In the genomic region with DNA sequence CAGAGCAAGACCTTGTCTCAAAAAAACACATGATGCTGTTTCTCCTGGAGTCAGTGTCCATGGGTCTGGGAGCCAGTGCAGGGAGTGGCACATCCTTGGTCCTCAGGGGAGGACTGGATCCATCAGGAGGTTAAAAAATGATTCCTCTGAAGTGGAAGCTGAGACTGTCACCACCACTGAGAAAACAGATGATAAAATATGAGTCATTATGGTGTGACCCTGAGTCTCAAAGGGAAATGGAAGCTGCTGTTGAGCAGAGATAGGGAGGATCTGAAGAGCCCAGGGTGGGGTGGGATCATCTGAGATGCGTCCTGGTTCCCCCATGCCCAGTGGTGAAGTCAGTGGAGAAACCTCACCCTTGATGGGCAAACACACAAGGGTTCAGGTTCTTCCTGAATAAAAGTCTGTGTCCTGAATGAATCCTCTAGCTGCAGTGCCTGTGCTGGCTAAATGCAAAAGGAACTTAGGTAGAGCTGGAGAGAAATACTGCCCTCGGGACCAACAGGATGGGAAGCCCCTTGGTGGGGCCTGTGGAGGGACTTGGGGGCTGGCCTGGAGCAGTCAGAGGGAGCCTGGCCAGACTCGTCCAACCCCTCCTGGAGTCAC, we compare ENCODE assay signal across 15 cellular contexts.
DNase-seq lines count a peak whose midpoint lies in the region; ATAC-seq and TF ChIP-seq lines count a peak whose summit lies in the region.
"Had no signal": no experiment of that assay in that cellular context is flagged by ENCODE, and none has a peak within 500 bp of the region (broad histone marks: within the 10 kb centered on the region; RNA-seq: fewer than 3 reads in every experiment).

No MANE protein-coding gene starts in this region.

- ATAC-seq in GM19023 (IDR thresholded peaks at IDR 0.05; ENCODE audit: unreplicated experiment), result no peak
- ATAC-seq: GM12878, left lobe of liver, T-cell had no signal

- no peaks in the 10 kb centered on the region for H3K36me3 ChIP-seq in osteoblast (ENCODE audit: insufficient read depth, low read length)
- H3K36me3 ChIP-seq: neural progenitor cell, thoracic aorta had no signal

- peak; percentile 42 for DNase-seq in DMS53 (lab: John Stamatoyannopoulos, UW)
- no peak for DNase-seq in DMS53 treated with DMSO at 0.1 percent for 48 hours (lab: John Stamatoyannopoulos, UW; ENCODE audit: unreplicated experiment)
- DNase-seq in M059J (ENCODE audit: low read depth), result peak; percentile 48
- peak; percentile 10 for DNase-seq in choroid plexus epithelial cell (ENCODE audit: low read depth)
- DNase-seq in osteoblast (ENCODE audit: insufficient read length, low spot score, missing footprints), result peak; percentile 90
- no peak for DNase-seq in GM13976 (ENCODE audit: low spot score)
- no peak for DNase-seq in stimulated activated CD8-positive, alpha-beta memory T cell treated with anti-CD3 and anti-CD28 coated beads, Interleukin-4, amount 100 ng/mL, for 48 hours
- DNase-seq: activated CD4-positive, alpha-beta T cell treated with anti-CD3 and anti-CD28 coated beads, Interleukin-2, amount 10 ng/mL, durations not matched to agents 7 days and 5 days; T-cell had no signal

- H3K4me2 ChIP-seq in osteoblast (ENCODE audit: insufficient read depth, low read length), result no peak overlapping the region
- H3K4me2 ChIP-seq: neural progenitor cell had no signal

- H2AFZ ChIP-seq in osteoblast (ENCODE audit: low read length), result no peak overlapping the region
- H2AFZ ChIP-seq: neural progenitor cell had no signal

- H4K20me1 ChIP-seq in osteoblast (ENCODE audit: insufficient read depth, low read length), result no peaks in the 10 kb centered on the region

- H3K4me1 ChIP-seq in osteoblast (ENCODE audit: insufficient read depth, low read length), result no peaks in the 10 kb centered on the region

- TF ChIP-seq CTCF in choroid plexus epithelial cell (conservative IDR thresholded peaks at IDR 0.05; ENCODE audit: low read depth, low read length), result no peak
- TF ChIP-seq CTCF in osteoblast (IDR thresholded peaks at IDR 0.05; ENCODE audit: extremely low read depth, low read depth, low read length), result no peak
- TF ChIP-seq CTCF in GM13976 (IDR thresholded peaks at IDR 0.05; ENCODE audit: borderline replicate concordance, control extremely low read depth, extremely low read depth, insufficient read depth, missing control alignments), result no peak

- H3K4me3 ChIP-seq in choroid plexus epithelial cell (ENCODE audit: low read depth, low read length) (no peak overlapping the region), osteoblast (ENCODE audit: insufficient read depth, low read length) (no peak overlapping the region)
- H3K4me3 ChIP-seq: GM12878, neural progenitor cell, thoracic aorta had no signal

- H3K27ac ChIP-seq in osteoblast (ENCODE audit: low read depth, low read length), result no peak overlapping the region
- H3K27ac ChIP-seq: 22Rv1, neural progenitor cell, thoracic aorta had no signal

- in situ Hi-C loops in GM13976 (cut with MboI; ENCODE audit: low sequenced_read_pairs, unreplicated experiment), result no loop called here

- peaks cover 2% of the 10 kb centered on the region for H3K27me3 ChIP-seq in osteoblast (ENCODE audit: insufficient read depth, low read length)
- H3K27me3 ChIP-seq: neural progenitor cell had no signal

- H3K9me3 ChIP-seq in osteoblast (ENCODE audit: low read depth, low read length), result no peaks in the 10 kb centered on the region
- H3K9me3 ChIP-seq: thoracic aorta had no signal

- H3K79me2 ChIP-seq in osteoblast (ENCODE audit: insufficient read depth, low read length), result no peaks in the 10 kb centered on the region

Comparison
In these comparisons a context has a peak if more than half of its experiments do, and no peak if none do; other contexts are left out.
1. DNase-seq: peak in DMS53 (single experiment), M059J (single experiment), choroid plexus epithelial cell (single experiment) and osteoblast (single experiment); none in DMS53 treated with DMSO at 0.1 percent for 48 hours (single experiment), GM13976 (single experiment) and stimulated activated CD8-positive, alpha-beta memory T cell treated with anti-CD3 and anti-CD28 coated beads, Interleukin-4, amount 100 ng/mL, for 48 hours (single experiment).